ENCODE assay signal across 1 cellular context in the genomic region with DNA sequence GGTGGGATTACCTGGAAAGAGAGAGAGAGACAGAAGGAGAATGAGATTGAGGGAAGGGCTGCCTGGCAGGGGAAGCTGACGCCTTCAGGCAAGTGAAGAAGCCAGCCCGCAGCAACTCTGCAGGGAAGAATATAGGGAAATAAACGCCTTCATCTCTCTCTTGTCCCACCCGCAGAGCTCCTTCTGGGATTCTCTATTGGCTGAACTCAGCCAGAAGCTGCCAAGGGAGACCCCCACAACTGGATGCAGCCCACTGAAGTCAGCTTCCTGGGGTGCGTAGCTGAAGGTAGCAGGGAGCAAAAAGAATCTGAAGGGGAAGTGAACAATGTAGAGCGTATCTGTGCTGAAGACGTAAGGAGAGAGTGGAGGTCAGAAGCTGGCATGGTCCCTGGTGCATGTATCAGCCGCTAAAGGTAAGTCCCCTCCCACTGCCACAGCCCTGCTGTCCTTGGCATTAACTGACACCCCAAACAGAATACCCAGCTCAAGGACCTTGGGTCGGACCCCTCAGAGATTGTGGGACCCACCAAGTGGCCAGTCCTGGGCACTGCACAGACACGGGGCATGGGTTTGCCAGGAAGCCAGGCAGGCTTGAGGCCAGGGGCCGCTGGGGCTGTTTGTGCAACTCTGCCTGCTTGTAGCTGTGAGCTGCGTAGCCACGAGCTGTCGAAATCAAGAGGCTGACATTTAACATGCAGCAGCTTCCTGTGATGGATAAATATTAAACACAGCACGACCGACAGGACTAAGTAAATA.
TF ChIP-seq lines count a peak whose summit lies in the region.

No MANE protein-coding gene starts in this region.

TF ChIP-seq in GM23338, 12 proteins besides CTCF, POLR2A, EP300 and RAD21 (continued from another document):
- TF ChIP-seq, protein P1, sequence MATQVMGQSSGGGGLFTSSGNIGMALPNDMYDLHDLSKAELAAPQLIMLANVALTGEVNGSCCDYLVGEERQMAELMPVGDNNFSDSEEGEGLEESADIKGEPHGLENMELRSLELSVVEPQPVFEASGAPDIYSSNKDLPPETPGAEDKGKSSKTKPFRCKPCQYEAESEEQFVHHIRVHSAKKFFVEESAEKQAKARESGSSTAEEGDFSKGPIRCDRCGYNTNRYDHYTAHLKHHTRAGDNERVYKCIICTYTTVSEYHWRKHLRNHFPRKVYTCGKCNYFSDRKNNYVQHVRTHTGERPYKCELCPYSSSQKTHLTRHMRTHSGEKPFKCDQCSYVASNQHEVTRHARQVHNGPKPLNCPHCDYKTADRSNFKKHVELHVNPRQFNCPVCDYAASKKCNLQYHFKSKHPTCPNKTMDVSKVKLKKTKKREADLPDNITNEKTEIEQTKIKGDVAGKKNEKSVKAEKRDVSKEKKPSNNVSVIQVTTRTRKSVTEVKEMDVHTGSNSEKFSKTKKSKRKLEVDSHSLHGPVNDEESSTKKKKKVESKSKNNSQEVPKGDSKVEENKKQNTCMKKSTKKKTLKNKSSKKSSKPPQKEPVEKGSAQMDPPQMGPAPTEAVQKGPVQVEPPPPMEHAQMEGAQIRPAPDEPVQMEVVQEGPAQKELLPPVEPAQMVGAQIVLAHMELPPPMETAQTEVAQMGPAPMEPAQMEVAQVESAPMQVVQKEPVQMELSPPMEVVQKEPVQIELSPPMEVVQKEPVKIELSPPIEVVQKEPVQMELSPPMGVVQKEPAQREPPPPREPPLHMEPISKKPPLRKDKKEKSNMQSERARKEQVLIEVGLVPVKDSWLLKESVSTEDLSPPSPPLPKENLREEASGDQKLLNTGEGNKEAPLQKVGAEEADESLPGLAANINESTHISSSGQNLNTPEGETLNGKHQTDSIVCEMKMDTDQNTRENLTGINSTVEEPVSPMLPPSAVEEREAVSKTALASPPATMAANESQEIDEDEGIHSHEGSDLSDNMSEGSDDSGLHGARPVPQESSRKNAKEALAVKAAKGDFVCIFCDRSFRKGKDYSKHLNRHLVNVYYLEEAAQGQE (IDR thresholded peaks at IDR 0.05; ENCODE audit: unreplicated experiment) = no peak
- TF ChIP-seq EZH2 (IDR thresholded peaks at IDR 0.05; ENCODE audit: low read depth, unreplicated experiment) = no peak
- TF ChIP-seq EZH2phosphoT487 (IDR thresholded peaks at IDR 0.05; ENCODE audit: unreplicated experiment) = no peak
- TF ChIP-seq POLR2AphosphoS5 (IDR thresholded peaks at IDR 0.05; ENCODE audit: low read depth) = no peak
